Comparison of ENCODE assay signal across 9 cellular contexts in genomic region chr20:45892828-45893500, GRCh38. TPM values are rescaled to one million over a fixed set of nuclear protein-coding genes. Genes with fewer than 3 reads are reported as not detected.
A peak's percentile ranks its signal among the peaks of the same experiment; 100 is the strongest.
DNase-seq lines count a peak whose midpoint lies in the region; ATAC-seq, FAIRE-seq and TF ChIP-seq lines count a peak whose summit lies in the region.
"Had no signal": no experiment of that assay in that cellular context is flagged by ENCODE, and none has a peak within 500 bp of the region (broad histone marks: within the 10 kb centered on the region; RNA-seq: fewer than 3 reads in every experiment).

No MANE protein-coding gene starts in this region.

- H3K9me3 Mint-ChIP-seq in nephron = no peaks in the 10 kb centered on the region

- intact Hi-C loops in PC-3 (cut with micrococcal nuclease) = loop anchor here (5.0 kb wide), 1 partner anchor 81 kb away; the partner anchor contains the start of gene UBE2C

- no peak overlapping the region for H3K4me3 ChIP-seq in PC-3 (ENCODE audit: low read length)
- no peak overlapping the region for H3K4me3 ChIP-seq in bronchial epithelial cell (ENCODE audit: low read depth, low read length)

- no peaks in the 10 kb centered on the region for H4K20me1 ChIP-seq in PC-3 (ENCODE audit: low read length)

- no TSS peak for BruUV-seq in PC-3 (replicated peaks; lab: Mats Ljungman, UMichigan)

- no peak overlapping the region for H3K27ac ChIP-seq in PC-3 (ENCODE audit: low read length)

- DNase-seq in GF-D8 (lab: John Stamatoyannopoulos, UW) = peak; percentile 38
- no peak for DNase-seq in PC-3
- peak; percentile 57 for DNase-seq in bronchial epithelial cell (ENCODE audit: low read depth)
- no peak for DNase-seq in GM10266 (ENCODE audit: extremely low spot score)
- no peak for DNase-seq in hypothalamus (lab: John Stamatoyannopoulos, UW)
- no peak for DNase-seq in NCI-H524 (lab: John Stamatoyannopoulos, UW)

- H3F3A ChIP-seq in PC-3 (ENCODE audit: low read length, unreplicated experiment) = no peaks in the 10 kb centered on the region

- H3K27me3 ChIP-seq in PC-3 (ENCODE audit: low read length) (no peaks in the 10 kb centered on the region), bronchial epithelial cell (ENCODE audit: control insufficient read depth, insufficient read depth, low read length) (no peaks in the 10 kb centered on the region)

- peak overlapping the region; percentile 94 to 98 (median 97) for H3K4me3 Mint-ChIP-seq in nephron

- no peaks in the 10 kb centered on the region for H3K9me2 ChIP-seq in PC-3 (replicated peaks; ENCODE audit: low read length)

- POLR2A ChIA-PET in PC-3 (lab: Charles Lee; ENCODE audit: unreplicated experiment) = interaction anchor here (0.6 kb wide), 1 partner anchor 27 kb away, joined by 4 read pairs; no protein-coding TSS in a partner anchor

- H2AFZ ChIP-seq in PC-3 (ENCODE audit: low read length) = no peak overlapping the region

- H3K9me3 ChIP-seq in PC-3 (ENCODE audit: low read length) = no peaks in the 10 kb centered on the region

- no peak overlapping the region for H3K9ac ChIP-seq in PC-3 (ENCODE audit: low read length)

- peaks cover 18% of the 10 kb centered on the region for H3K36me3 Mint-ChIP-seq in nephron (ENCODE audit: low read depth)

- ATAC-seq in PC-3 = no peak
- no peak for ATAC-seq in GM21576 (IDR thresholded peaks at IDR 0.05; ENCODE audit: unreplicated experiment)

- H3K79me2 ChIP-seq in PC-3 (ENCODE audit: low read length) = 0 out of 2 replicates have a peak, but pooled peaks cover 10% of the 10 kb centered on the region

- H3K4me1 Mint-ChIP-seq in nephron = peaks cover 14% of the 10 kb centered on the region

- CTCF ChIA-PET in PC-3 (lab: Charles Lee) = interaction anchor here (0.6 to 1.0 kb wide), 3 partner anchors 67 to 80 kb away, joined by 3 read pairs; no protein-coding TSS in a partner anchor

- TF ChIP-seq CTCF in PC-3 (conservative IDR thresholded peaks at IDR 0.05; ENCODE audit: low read depth, low read length) = no peak
- TF ChIP-seq CTCF in bronchial epithelial cell (IDR thresholded peaks at IDR 0.05; ENCODE audit: insufficient read depth, low read length, severe bottlenecking) = no peak
- TF ChIP-seq CTCF in nephron (IDR thresholded peaks at IDR 0.05; ENCODE audit: unreplicated experiment in 3 of 3) = no peak
- no peak for TF ChIP-seq CTCF in GM10266 (IDR thresholded peaks at IDR 0.05; ENCODE audit: control insufficient read depth, insufficient read depth, low read depth, missing control alignments)

- H3K36me3 ChIP-seq in PC-3 (ENCODE audit: low read depth, low read length) (peaks cover 16% of the 10 kb centered on the region; the same call in 1 of the 2 replicates), bronchial epithelial cell (ENCODE audit: control insufficient read depth, insufficient read depth, low read length) (peaks cover 11% of the 10 kb centered on the region)

- peaks cover 23% of the 10 kb centered on the region for H3K4me1 ChIP-seq in PC-3 (ENCODE audit: insufficient read depth, low read length)

- no peaks in the 10 kb centered on the region for H3K27me3 Mint-ChIP-seq in nephron (ENCODE audit: low read depth)

- FAIRE-seq in bronchial epithelial cell (lab: Jason Lieb, UNC) = no peak
- FAIRE-seq: G401.6 had no signal

- no peak overlapping the region for H3K27ac Mint-ChIP-seq in nephron

- 0 out of 2 replicates have a peak overlapping the region, but pooled peaks have one; percentile 96 for H3K4me2 ChIP-seq in PC-3 (ENCODE audit: low read length)

RNA-seq across cellular contexts. Expression of gene CTSA, which starts 1.8 kb away (rescaled TPM):
- total RNA-seq in PC-3 (2014; rRNA removed) (98.0 and 129 TPM in 2 replicates), bronchial epithelial cell (16.8 and 21.0 TPM in 2 replicates)

RNA-seq across cellular contexts. Expression of gene NEURL2, which starts 2.0 kb away (rescaled TPM):
- total RNA-seq in PC-3 (2014; rRNA removed) (2.3 and 3.7 TPM in 2 replicates), bronchial epithelial cell (1.8 and 2.6 TPM in 2 replicates)

RNA-seq across cellular contexts. Expression of gene SPATA25, which starts 5.5 kb away (rescaled TPM):
- 0.40 and 0.46 TPM in 2 replicates for total RNA-seq in PC-3 (2014; rRNA removed)
- 0.53 and 0.90 TPM in 2 replicates for total RNA-seq in bronchial epithelial cell

RNA-seq across cellular contexts. Expression of gene ZSWIM1, which starts 11.9 kb away (rescaled TPM):
- total RNA-seq in PC-3 (2014; rRNA removed) = 9.4 and 16.3 TPM in 2 replicates
- total RNA-seq in bronchial epithelial cell = 1.3 and 2.8 TPM in 2 replicates

RNA-seq across cellular contexts. Expression of gene PLTP, which starts 19.0 kb away (rescaled TPM):
- total RNA-seq in PC-3 (2014; rRNA removed) (56.6 and 61.5 TPM in 2 replicates), bronchial epithelial cell (26.9 and 37.4 TPM in 2 replicates)

Comparison
In these comparisons a context has a peak if more than half of its experiments do, and no peak if none do; other contexts are left out.
1. DNase-seq: peak in GF-D8 (single experiment) and bronchial epithelial cell (single experiment); none in PC-3 (single experiment), GM10266 (single experiment), hypothalamus (0 of 51) and NCI-H524 (0 of 2).